In the genomic region with DNA sequence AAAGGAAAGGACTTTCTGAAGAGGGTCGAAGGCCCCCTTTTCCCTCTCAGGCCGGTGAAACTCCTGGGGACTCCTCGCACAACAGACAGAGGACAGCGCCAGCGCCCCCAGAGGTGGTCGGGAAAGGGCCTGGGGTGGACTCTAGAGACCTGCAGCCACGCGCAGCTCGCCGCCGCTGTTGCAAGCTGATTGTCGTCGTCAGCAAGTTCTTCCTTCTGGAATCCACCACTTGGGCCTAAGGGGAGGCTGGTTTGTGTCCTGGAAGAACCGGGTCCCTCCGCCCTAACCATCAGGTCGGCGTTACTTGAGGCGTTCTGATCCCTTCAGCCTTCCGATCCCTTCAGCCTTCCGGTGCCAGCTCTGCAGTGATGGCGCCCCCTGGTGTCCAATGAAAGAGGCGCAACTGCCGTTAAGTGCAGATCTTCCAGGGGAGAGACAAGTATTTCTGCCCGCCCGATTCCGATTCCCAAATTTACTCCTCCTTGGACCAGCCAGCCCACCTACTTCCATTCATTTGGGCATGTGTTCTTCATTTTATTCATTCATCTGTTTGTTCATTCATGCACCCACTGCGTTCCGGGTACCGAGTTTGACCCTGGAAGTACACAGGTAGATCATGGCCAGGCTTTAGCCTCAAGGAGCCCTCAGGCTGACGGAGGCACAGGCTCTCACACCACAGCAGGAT, we compare ENCODE assay signal across 8 cellular contexts.
A peak's percentile ranks its signal among the peaks of the same experiment; 100 is the strongest.
DNase-seq lines count a peak whose midpoint lies in the region; ATAC-seq and TF ChIP-seq lines count a peak whose summit lies in the region.

No MANE protein-coding gene starts in this region.

- H3K4me3 ChIP-seq in dorsolateral prefrontal cortex: peak overlapping the region in 58 of 59 donors; percentile 18 to 69 (median 51)
- H3K4me3 ChIP-seq in lower leg skin (ENCODE audit: low read depth, poor library complexity, severe bottlenecking): no peak overlapping the region

- WGBS in lower leg skin, 2 donors: 2 to 4% methylated on average over 23 to 29 of the region's 30 CpGs

- no peak for TF ChIP-seq POLR2A in lower leg skin (IDR thresholded peaks at IDR 0.05)

- peak overlapping the region in 4 of 59 donors; percentile 35 to 58 (median 53) for H3K27ac ChIP-seq in dorsolateral prefrontal cortex

- TF ChIP-seq CTCF in dorsolateral prefrontal cortex (IDR thresholded peaks at IDR 0.05 in 54 of 56, conservative IDR thresholded peaks at IDR 0.05 in 2 of 56; ENCODE audit: low read depth in 1 of 56, partially characterized antibody in 56 of 56): peak; percentile 74 to 97 (median 88)
- TF ChIP-seq CTCF in lower leg skin (IDR thresholded peaks at IDR 0.05): peak in 1 of 3 donors; percentile 66

- intact Hi-C loops in dorsolateral prefrontal cortex (cut with DNase I) (loop anchor here (2.0 to 5.0 kb wide), 2 partner anchors 394 to 397 kb away; no protein-coding TSS in a partner anchor), lower leg skin (cut with DNase I; ENCODE audit: low total_unique reads) (no loop called here)

- peak; percentile 60 for ATAC-seq in GM21723 (IDR thresholded peaks at IDR 0.05; ENCODE audit: unreplicated experiment)

- peaks cover 0 to 14% (median 0%) of the 10 kb centered on the region in 45 donors for H3K27me3 ChIP-seq in dorsolateral prefrontal cortex

- DNase-seq in AG20443 (ENCODE audit: low spot score) (peak; percentile 85), NCI-H460 (ENCODE audit: extremely low read depth, low read depth) (peak; percentile 32), dorsolateral prefrontal cortex (peak; percentile 69 to 90 (median 80)), lower leg skin (ENCODE audit: low spot score in 2 of 2) (peak; percentile 67 to 94), OCI-M2 (lab: John Stamatoyannopoulos, UW; ENCODE audit: unreplicated experiment) (no peak)
- DNase-seq in activated CD4-positive, alpha-beta T cell treated with anti-CD3 and anti-CD28 coated beads, Interleukin-2, amount 50 U/mL, for 48 hours: peak; percentile 79 to 83
- peak; percentile 58 to 76 for DNase-seq in stimulated activated CD4-positive, alpha-beta T cell treated with anti-CD3 and anti-CD28 coated beads, Interleukin-4, amount 100 ng/mL, for 48 hours (ENCODE audit: low read depth in 2 of 2)
